In the genomic region with DNA sequence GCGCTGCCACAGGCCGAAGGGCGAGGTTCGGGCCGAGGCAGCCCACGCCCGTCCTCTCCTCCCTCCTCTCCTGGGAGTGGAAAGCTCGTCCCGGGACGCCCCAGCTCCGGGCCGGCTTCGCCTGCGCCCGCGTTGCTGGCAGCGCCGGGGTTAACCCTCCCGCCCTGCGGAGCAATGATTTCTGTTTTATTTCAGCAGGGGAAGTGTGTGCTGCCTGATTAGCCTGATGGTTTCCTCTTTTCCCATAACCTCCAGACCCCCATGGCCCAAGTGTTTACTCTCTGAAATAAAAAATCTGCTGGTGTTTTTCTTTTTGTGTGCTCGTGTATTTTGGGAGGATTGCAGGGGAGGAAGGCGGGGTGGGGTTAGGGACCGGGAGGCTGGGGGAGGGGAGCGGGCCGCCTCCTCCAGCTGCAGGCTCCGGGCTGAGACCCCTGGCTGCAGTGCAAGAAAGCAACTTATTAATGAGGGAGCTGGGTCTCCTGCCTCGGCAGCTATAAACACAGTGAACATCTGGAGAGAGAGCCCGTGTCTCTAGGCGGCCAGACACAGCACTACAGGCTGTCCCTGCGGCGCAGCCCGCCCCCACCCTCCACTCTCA, we compare ENCODE assay signal across 9 cellular contexts. TPM values are rescaled to one million over a fixed set of nuclear protein-coding genes. Genes with fewer than 3 reads are reported as not detected.
A peak's percentile ranks its signal among the peaks of the same experiment; 100 is the strongest.
DNase-seq lines count a peak whose midpoint lies in the region; ATAC-seq and TF ChIP-seq lines count a peak whose summit lies in the region.
"Had no signal": no experiment of that assay in that cellular context is flagged by ENCODE, and none has a peak within 500 bp of the region (broad histone marks: within the 10 kb centered on the region; RNA-seq: fewer than 3 reads in every experiment).

No MANE protein-coding gene starts in this region.

- CTCF ChIA-PET in activated CD4-positive, alpha-beta T cell treated with anti-CD3 and anti-CD28 coated beads for 36 hours (lab: Charles Lee): interaction anchor here (0.6 to 1.2 kb wide), 5 partner anchors 43 to 376 kb away, joined by 3 read pairs; no protein-coding TSS in a partner anchor
- CTCF ChIA-PET in activated CD8-positive, alpha-beta T cell treated with anti-CD3 and anti-CD28 coated beads, Interleukin-2, amount 10 ng/mL, durations not matched to agents 7 days and 5 days (lab: Charles Lee): interaction anchor here (1.2 to 2.9 kb wide), 7 partner anchors 19 to 282 kb away, joined by 3 to 8 read pairs (median 6); no protein-coding TSS in a partner anchor

- H3K27ac Mint-ChIP-seq in activated CD4-positive, alpha-beta T cell treated with anti-CD3 and anti-CD28 coated beads for 36 hours: peak overlapping the region; percentile 86
- peak overlapping the region; percentile 82 for H3K27ac Mint-ChIP-seq in activated CD8-positive, alpha-beta T cell treated with anti-CD3 and anti-CD28 coated beads, Interleukin-2, amount 10 ng/mL, durations not matched to agents 7 days and 5 days
- H3K27ac Mint-ChIP-seq in neural crest cell (ENCODE audit: unreplicated experiment): peak overlapping the region; percentile 72

- no peaks in the 10 kb centered on the region for H3K27me3 Mint-ChIP-seq in activated CD4-positive, alpha-beta T cell treated with anti-CD3 and anti-CD28 coated beads for 36 hours
- no peaks in the 10 kb centered on the region for H3K27me3 Mint-ChIP-seq in activated CD8-positive, alpha-beta T cell treated with anti-CD3 and anti-CD28 coated beads, Interleukin-2, amount 10 ng/mL, durations not matched to agents 7 days and 5 days (ENCODE audit: low read depth)
- peaks cover 84% of the 10 kb centered on the region for H3K27me3 Mint-ChIP-seq in neural crest cell (ENCODE audit: low read depth)

- POLR2A ChIA-PET in activated CD4-positive, alpha-beta T cell treated with anti-CD3 and anti-CD28 coated beads for 36 hours (lab: Charles Lee): no interaction called here
- POLR2A ChIA-PET in activated CD8-positive, alpha-beta T cell treated with anti-CD3 and anti-CD28 coated beads, Interleukin-2, amount 10 ng/mL, durations not matched to agents 7 days and 5 days (lab: Charles Lee): interaction anchor here (0.6 to 7.6 kb wide), 9 partner anchors 12 to 223 kb away, joined by 3 to 71 read pairs (median 3); no protein-coding TSS in a partner anchor

- H3K4me1 ChIP-seq in foreskin keratinocyte: no peaks in the 10 kb centered on the region

- intact Hi-C loops in activated CD4-positive, alpha-beta T cell treated with anti-CD3 and anti-CD28 coated beads for 36 hours (cut with DNase I, micrococcal nuclease): no loop called here

- peak; percentile 51 for DNase-seq in activated CD4-positive, alpha-beta T cell treated with anti-CD3 and anti-CD28 coated beads for 36 hours
- no peak for DNase-seq in activated CD4-positive, alpha-beta T cell treated with anti-CD3 and anti-CD28 coated beads for 4 hours
- DNase-seq in activated CD8-positive, alpha-beta T cell treated with anti-CD3 and anti-CD28 coated beads, Interleukin-2, amount 10 ng/mL, durations not matched to agents 7 days and 5 days: no peak
- DNase-seq in foreskin keratinocyte (no peak), neural crest cell (ENCODE audit: low read depth, low spot score) (peak; percentile 33), SW 1271 (lab: John Stamatoyannopoulos, UW) (no peak), NCI-H82 treated with DMSO at 0.1 percent for 48 hours (lab: John Stamatoyannopoulos, UW; ENCODE audit: unreplicated experiment) (no peak)

- no peak for ATAC-seq in activated CD4-positive, alpha-beta T cell treated with anti-CD3 and anti-CD28 coated beads for 36 hours
- ATAC-seq in activated CD8-positive, alpha-beta T cell treated with anti-CD3 and anti-CD28 coated beads, Interleukin-2, amount 10 ng/mL, durations not matched to agents 7 days and 5 days: peak; percentile 67
- ATAC-seq in foreskin keratinocyte: peak; percentile 87
- no peak for ATAC-seq in GM18519 (IDR thresholded peaks at IDR 0.05; ENCODE audit: low FRiP score, unreplicated experiment)

- H3K36me3 Mint-ChIP-seq in activated CD4-positive, alpha-beta T cell treated with anti-CD3 and anti-CD28 coated beads for 36 hours (ENCODE audit: low read depth): no peaks in the 10 kb centered on the region
- no peaks in the 10 kb centered on the region for H3K36me3 Mint-ChIP-seq in activated CD8-positive, alpha-beta T cell treated with anti-CD3 and anti-CD28 coated beads, Interleukin-2, amount 10 ng/mL, durations not matched to agents 7 days and 5 days (ENCODE audit: low read depth)
- H3K36me3 Mint-ChIP-seq in neural crest cell (ENCODE audit: low read depth): no peaks in the 10 kb centered on the region

- peak overlapping the region; percentile 67 for H3K4me3 Mint-ChIP-seq in activated CD4-positive, alpha-beta T cell treated with anti-CD3 and anti-CD28 coated beads for 36 hours
- peak overlapping the region; percentile 71 for H3K4me3 Mint-ChIP-seq in activated CD8-positive, alpha-beta T cell treated with anti-CD3 and anti-CD28 coated beads, Interleukin-2, amount 10 ng/mL, durations not matched to agents 7 days and 5 days
- peak overlapping the region; percentile 81 for H3K4me3 Mint-ChIP-seq in neural crest cell

- no peak overlapping the region for H3K27ac ChIP-seq in foreskin keratinocyte
- H3K27ac ChIP-seq: C4-2B had no signal

- H3K9me3 Mint-ChIP-seq in activated CD4-positive, alpha-beta T cell treated with anti-CD3 and anti-CD28 coated beads for 36 hours (ENCODE audit: low read depth): no peaks in the 10 kb centered on the region
- no peaks in the 10 kb centered on the region for H3K9me3 Mint-ChIP-seq in activated CD8-positive, alpha-beta T cell treated with anti-CD3 and anti-CD28 coated beads, Interleukin-2, amount 10 ng/mL, durations not matched to agents 7 days and 5 days (ENCODE audit: insufficient read depth)
- H3K9me3 Mint-ChIP-seq in neural crest cell: no peaks in the 10 kb centered on the region

- TF ChIP-seq CTCF in foreskin keratinocyte (conservative IDR thresholded peaks at IDR 0.05) (no peak), neural crest cell (conservative IDR thresholded peaks at IDR 0.05) (no peak)

- H3K4me1 Mint-ChIP-seq in activated CD4-positive, alpha-beta T cell treated with anti-CD3 and anti-CD28 coated beads for 36 hours: peaks cover 91% of the 10 kb centered on the region
- peaks cover 84% of the 10 kb centered on the region for H3K4me1 Mint-ChIP-seq in activated CD8-positive, alpha-beta T cell treated with anti-CD3 and anti-CD28 coated beads, Interleukin-2, amount 10 ng/mL, durations not matched to agents 7 days and 5 days (ENCODE audit: low read depth)
- peaks cover 78% of the 10 kb centered on the region for H3K4me1 Mint-ChIP-seq in neural crest cell

- peaks cover 6% of the 10 kb centered on the region for H3K27me3 ChIP-seq in foreskin keratinocyte

RNA-seq across cellular contexts. Expression of a gene that starts 38.6 kb away (rescaled TPM):
- total RNA-seq in activated CD4-positive, alpha-beta T cell treated with anti-CD3 and anti-CD28 coated beads for 36 hours: 100 to 1,000 TPM; 410 to 449 TPM
- 100 to 1,000 TPM; 456 to 467 TPM for total RNA-seq in activated CD8-positive, alpha-beta T cell treated with anti-CD3 and anti-CD28 coated beads, Interleukin-2, amount 10 ng/mL, durations not matched to agents 7 days and 5 days
- 125 and 134 TPM in 2 replicates for total RNA-seq in foreskin keratinocyte
- polyA plus RNA-seq in foreskin keratinocyte: 29.0 and 33.9 TPM in 2 replicates
- 55.9 and 69.3 TPM in 2 replicates for total RNA-seq in neural crest cell

Comparison
In these comparisons a context has a peak if more than half of its experiments do, and no peak if none do; other contexts are left out.
1. DNase-seq: peak in activated CD4-positive, alpha-beta T cell treated with anti-CD3 and anti-CD28 coated beads for 36 hours (single experiment) and neural crest cell (single experiment); none in activated CD4-positive, alpha-beta T cell treated with anti-CD3 and anti-CD28 coated beads for 4 hours (0 of 2), activated CD8-positive, alpha-beta T cell treated with anti-CD3 and anti-CD28 coated beads, Interleukin-2, amount 10 ng/mL, durations not matched to agents 7 days and 5 days (single experiment), foreskin keratinocyte (0 of 2), SW 1271 (0 of 2) and NCI-H82 treated with DMSO at 0.1 percent for 48 hours (single experiment).
2. ATAC-seq: peak in activated CD8-positive, alpha-beta T cell treated with anti-CD3 and anti-CD28 coated beads, Interleukin-2, amount 10 ng/mL, durations not matched to agents 7 days and 5 days (single experiment) and foreskin keratinocyte (single experiment); none in activated CD4-positive, alpha-beta T cell treated with anti-CD3 and anti-CD28 coated beads for 36 hours (single experiment) and GM18519 (single experiment).
3. Peak in every context shown above with its lines, with median percentiles within 50 percentile points of each other: H3K27ac Mint-ChIP-seq and H3K4me3 Mint-ChIP-seq.